21 cellular contexts compared by ENCODE assay signal in the genomic region with DNA sequence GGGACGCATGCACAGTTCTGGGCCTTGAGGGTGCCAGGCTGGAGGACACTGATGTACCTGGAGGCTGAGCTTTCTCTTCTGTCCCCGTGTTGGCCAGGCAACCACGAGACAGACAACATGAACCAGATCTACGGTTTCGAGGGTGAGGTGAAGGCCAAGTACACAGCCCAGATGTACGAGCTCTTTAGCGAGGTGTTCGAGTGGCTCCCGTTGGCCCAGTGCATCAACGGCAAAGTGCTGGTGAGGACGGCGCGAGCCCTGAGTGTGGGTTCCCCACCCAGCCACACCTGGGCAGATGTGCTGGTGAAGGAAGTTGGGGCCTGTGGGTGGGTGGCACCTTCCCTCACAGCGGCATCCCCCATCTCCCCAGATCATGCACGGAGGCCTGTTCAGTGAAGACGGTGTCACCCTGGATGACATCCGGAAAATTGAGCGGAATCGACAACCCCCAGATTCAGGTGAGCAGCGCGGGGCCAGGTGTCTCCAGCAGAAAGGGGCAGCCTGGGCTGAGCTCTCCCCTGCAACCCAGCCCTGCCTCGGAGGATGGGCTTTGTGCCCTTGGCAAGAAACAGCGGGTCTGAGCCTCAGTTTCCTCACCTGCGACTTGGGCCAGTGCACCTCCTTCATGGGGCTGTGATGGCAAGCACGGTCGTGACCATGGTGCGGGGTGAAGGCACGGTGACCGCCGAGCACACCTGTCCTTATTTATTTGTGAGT. TPM values are rescaled to one million over a fixed set of nuclear protein-coding genes. Genes with fewer than 3 reads are reported as not detected.
DNase-seq lines count a peak whose midpoint lies in the region; ATAC-seq and TF ChIP-seq lines count a peak whose summit lies in the region.
"Had no signal": no experiment of that assay in that cellular context is flagged by ENCODE, and none has a peak within 500 bp of the region (broad histone marks: within the 10 kb centered on the region; RNA-seq: fewer than 3 reads in every experiment).

No MANE protein-coding gene starts in this region.

- H3K4me3 ChIP-seq in right cardiac atrium (ENCODE audit: low read length), result no peak overlapping the region
- H3K4me3 ChIP-seq: GM12878, GM23248 had no signal

- peak overlapping the region; percentile 71 for H3K4me3 Mint-ChIP-seq in endothelial cell (ENCODE audit: unreplicated experiment)

- H3K9me3 Mint-ChIP-seq in endothelial cell (ENCODE audit: unreplicated experiment), result peaks cover 5% of the 10 kb centered on the region

- peaks cover 10% of the 10 kb centered on the region for H3K4me1 Mint-ChIP-seq in endothelial cell (ENCODE audit: unreplicated experiment)

- no peak for ATAC-seq in right cardiac atrium
- no peak for ATAC-seq in Right ventricle myocardium superior (ENCODE audit: poor library complexity)
- no peak for ATAC-seq in GM18909 (IDR thresholded peaks at IDR 0.05; ENCODE audit: poor library complexity, unreplicated experiment)
- ATAC-seq: GM12878, HCT116, PC-3 had no signal

- peaks cover 57% of the 10 kb centered on the region for H3K36me3 Mint-ChIP-seq in endothelial cell (ENCODE audit: low read depth, unreplicated experiment)

- H3K27me3 Mint-ChIP-seq in endothelial cell (ENCODE audit: unreplicated experiment), result peaks cover 14% of the 10 kb centered on the region

- intact Hi-C loops in right cardiac atrium (cut with DNase I) (no loop called here), Right ventricle myocardium superior (cut with DNase I) (no loop called here)

- DNase-seq in right cardiac atrium (peak in 2 of 3 donors; percentile 13 to 23), Right ventricle myocardium superior (no peak), endothelial cell (ENCODE audit: low spot score) (no peak), mesenteric fat pad (ENCODE audit: low spot score) (peak; percentile 85), GM20000 (ENCODE audit: low spot score) (no peak), glomerular visceral epithelial cell (ENCODE audit: extremely low spot score) (no peak)
- DNase-seq: DMS 273 treated with DMSO at 0.1 percent for 48 hours, GDM1, GM23248, NCI-H1048, NCI-H1436 treated with DMSO at 0.1 percent for 48 hours, NCI-H2029 treated with DMSO at 0.1 percent for 48 hours, NCI-H510A, NCI-H774, PC-3 had no signal

- WGBS in right cardiac atrium, result 94% methylated on average over 30 of the region's 30 CpGs

- no peaks in the 10 kb centered on the region for H3K27me3 ChIP-seq in right cardiac atrium (ENCODE audit: control insufficient read depth, insufficient read depth)

- peak overlapping the region; percentile 42 for H3K27ac Mint-ChIP-seq in endothelial cell (ENCODE audit: unreplicated experiment)

- H3K27ac ChIP-seq in right cardiac atrium (ENCODE audit: low read length), result no peak overlapping the region
- H3K27ac ChIP-seq: C4-2B, GM23248, KMS-11 had no signal

- no peak for TF ChIP-seq CTCF in endothelial cell (IDR thresholded peaks at IDR 0.05; ENCODE audit: unreplicated experiment)
- no peak for TF ChIP-seq CTCF in GM20000 (IDR thresholded peaks at IDR 0.05; ENCODE audit: extremely low read depth, missing control alignments)

- H3K9me3 ChIP-seq in right cardiac atrium (ENCODE audit: control insufficient read depth, low read length), result no peaks in the 10 kb centered on the region

- H3K4me1 ChIP-seq in right cardiac atrium (ENCODE audit: control insufficient read depth, insufficient read depth, low read length), result no peaks in the 10 kb centered on the region

RNA-seq across cellular contexts. Expression of a gene that starts 26.2 kb away (rescaled TPM):
- total RNA-seq in right cardiac atrium (10 to 100 TPM; 47.0 to 54.6 (median 49.9) TPM), Right ventricle myocardium superior (28.1 TPM), endothelial cell (ENCODE audit: unreplicated experiment) (13.3 TPM), mesenteric fat pad (2.9 TPM)
- 28.8 TPM for polyA plus RNA-seq in right cardiac atrium
- total RNA-seq: M059J, PC-3 had no signal

RNA-seq across cellular contexts. Expression of a gene that starts 40.3 kb away (rescaled TPM):
- total RNA-seq in right cardiac atrium (10 to 100 TPM; 62.4 to 74.1 (median 64.7) TPM), Right ventricle myocardium superior (69.5 TPM), endothelial cell (ENCODE audit: unreplicated experiment) (66.7 TPM), mesenteric fat pad (44.3 TPM)
- 62.7 TPM for polyA plus RNA-seq in right cardiac atrium

RNA-seq across cellular contexts. Expression of a gene that starts 41.6 kb away (rescaled TPM):
- under 1 TPM; 0.23 to 0.31 (median 0.26) TPM for total RNA-seq in right cardiac atrium
- 0.05 TPM for polyA plus RNA-seq in right cardiac atrium
- total RNA-seq in Right ventricle myocardium superior, result not detected
- total RNA-seq in endothelial cell (ENCODE audit: unreplicated experiment), result 0.41 TPM
- total RNA-seq in mesenteric fat pad, result not detected
- total RNA-seq: GM12878, GM23248, M059J, PC-3 had no signal
- polyA plus RNA-seq: GM12878, GM23248 had no signal

Comparison
In these comparisons a context has a peak if more than half of its experiments do, and no peak if none do; other contexts are left out.
1. DNase-seq: peak in right cardiac atrium (2 of 3) and mesenteric fat pad (single experiment); none in Right ventricle myocardium superior (single experiment), endothelial cell (single experiment), GM20000 (single experiment) and glomerular visceral epithelial cell (single experiment).